In genomic region chr7:44581426-44581906, GRCh38 we compare ENCODE assay signal across 9 cellular contexts. TPM values are rescaled to one million over a fixed set of nuclear protein-coding genes. Genes with fewer than 3 reads are reported as not detected.
DNase-seq lines count a peak whose midpoint lies in the region; ATAC-seq and TF ChIP-seq lines count a peak whose summit lies in the region.
"Had no signal": no experiment of that assay in that cellular context is flagged by ENCODE, and none has a peak within 500 bp of the region (broad histone marks: within the 10 kb centered on the region; RNA-seq: fewer than 3 reads in every experiment).

No MANE protein-coding gene starts in this region.

- ATAC-seq in GM19452 (IDR thresholded peaks at IDR 0.05; ENCODE audit: unreplicated experiment), result peak; percentile 29
- peak; percentile 34 for ATAC-seq in HG03460 (IDR thresholded peaks at IDR 0.05; ENCODE audit: unreplicated experiment)
- ATAC-seq in mucosa of descending colon, result peak; percentile 66
- ATAC-seq in thoracic aorta (ENCODE audit: insufficient number of reproducible peaks, low FRiP score, low read depth), result no peak

- DNase-seq in COLO668 (lab: John Stamatoyannopoulos, UW; ENCODE audit: unreplicated experiment) (peak; percentile 58), mucosa of descending colon (peak; percentile 49 to 71 (median 66)), thoracic aorta (ENCODE audit: low spot score) (no peak), ecto neural progenitor cell (ENCODE audit: low spot score) (no peak)
- peak; percentile 22 for DNase-seq in activated CD4-positive, alpha-beta T cell treated with anti-CD3 and anti-CD28 coated beads for 1 hour

- H3K4me1 ChIP-seq in ectodermal cell (ENCODE audit: control insufficient read depth, insufficient read depth, low read length) (no peaks in the 10 kb centered on the region), mucosa of descending colon (ENCODE audit: low read depth) (peaks cover 13% of the 10 kb centered on the region), thoracic aorta (ENCODE audit: control insufficient read depth in 1 of 2, low read depth in 2 of 2) (peaks cover 14 to 24% of the 10 kb centered on the region in 2 donors)

- intact Hi-C loops in mucosa of descending colon (cut with DNase I, micrococcal nuclease), result loop anchor here in 1 of 2 donors (10.0 kb wide), 1 partner anchor 263 kb away; the partner anchor contains the start of gene H2AZ2

- H3K9me3 ChIP-seq in ectodermal cell (ENCODE audit: control insufficient read depth, low read length), result no peaks in the 10 kb centered on the region
- H3K9me3 ChIP-seq in mucosa of descending colon, result no peaks in the 10 kb centered on the region
- H3K9me3 ChIP-seq in thoracic aorta, result no peaks in the 10 kb centered on the region

- H3K27me3 ChIP-seq in ectodermal cell (ENCODE audit: control insufficient read depth, insufficient read depth, low read length, poor library complexity, severe bottlenecking) (peaks cover 4% of the 10 kb centered on the region), thoracic aorta (replicated peaks; ENCODE audit: insufficient read depth) (no peaks in the 10 kb centered on the region)

- 19 to 23% methylated on average over 28 of the region's 28 CpGs for WGBS in ectodermal cell, 2 experiments

- H3K4me3 ChIP-seq in ectodermal cell (ENCODE audit: insufficient read depth, low read depth, low read length) (peak overlapping the region; percentile 97), mucosa of descending colon (peak overlapping the region; percentile 58), thoracic aorta (peak overlapping the region; percentile 90)

- H3K27ac ChIP-seq in ectodermal cell (ENCODE audit: insufficient read depth, low read depth, low read length, poor library complexity, severe bottlenecking) (peak overlapping the region; percentile 48), thoracic aorta (peak overlapping the region; percentile 99)

- TF ChIP-seq CTCF in mucosa of descending colon (IDR thresholded peaks at IDR 0.05), result no peak
- TF ChIP-seq CTCF in thoracic aorta (IDR thresholded peaks at IDR 0.05), result no peak

- H3K36me3 ChIP-seq in ectodermal cell (ENCODE audit: control insufficient read depth, insufficient read depth, low read length) (peaks cover 17% of the 10 kb centered on the region), mucosa of descending colon (ENCODE audit: low read depth) (peaks cover 5% of the 10 kb centered on the region), thoracic aorta (peaks cover 18% of the 10 kb centered on the region)

RNA-seq across cellular contexts. Expression of gene TMED4, which starts 0.6 kb away (rescaled TPM):
- polyA plus RNA-seq in ectodermal cell (2013, experiment 1 of 4), result 105 TPM
- polyA plus RNA-seq in ectodermal cell (2013, experiment 2 of 4), result 110 TPM
- 90.0 TPM for polyA plus RNA-seq in ectodermal cell (2013, experiment 3 of 4)
- polyA plus RNA-seq in ectodermal cell (2013, experiment 4 of 4), result 102 TPM
- total RNA-seq in mucosa of descending colon (10 to 100 TPM; 76.7 to 93.3 (median 84.9) TPM), thoracic aorta (100 to 1,000 TPM in 1 of 2 donors, 10 to 100 TPM in 1; 88.2 to 187 TPM)

RNA-seq across cellular contexts. Expression of gene DDX56, which starts 7.8 kb away (rescaled TPM):
- 80.0 TPM for polyA plus RNA-seq in ectodermal cell (2013, experiment 1 of 4)
- polyA plus RNA-seq in ectodermal cell (2013, experiment 2 of 4), result 82.4 TPM
- 55.7 TPM for polyA plus RNA-seq in ectodermal cell (2013, experiment 3 of 4)
- polyA plus RNA-seq in ectodermal cell (2013, experiment 4 of 4), result 71.8 TPM
- total RNA-seq in mucosa of descending colon (10 to 100 TPM; 50.7 to 60.6 (median 60.0) TPM), thoracic aorta (10 to 100 TPM; 47.4 to 79.2 TPM)

RNA-seq across cellular contexts. Expression of gene OGDH, which starts 25.0 kb away (rescaled TPM):
- 83.9 TPM for polyA plus RNA-seq in ectodermal cell (2013, experiment 1 of 4)
- 85.1 TPM for polyA plus RNA-seq in ectodermal cell (2013, experiment 2 of 4)
- 51.5 TPM for polyA plus RNA-seq in ectodermal cell (2013, experiment 3 of 4)
- polyA plus RNA-seq in ectodermal cell (2013, experiment 4 of 4), result 55.7 TPM
- 100 to 1,000 TPM; 141 to 186 (median 159) TPM for total RNA-seq in mucosa of descending colon
- total RNA-seq in thoracic aorta, result 10 to 100 TPM; 80.8 to 99.2 TPM

RNA-seq across cellular contexts. Expression of gene NPC1L1, which starts 40.3 kb away (rescaled TPM):
- polyA plus RNA-seq in ectodermal cell (2013, experiment 1 of 4), result 0.48 TPM
- 0.28 TPM for polyA plus RNA-seq in ectodermal cell (2013, experiment 2 of 4)
- 0.32 TPM for polyA plus RNA-seq in ectodermal cell (2013, experiment 3 of 4)
- polyA plus RNA-seq in ectodermal cell (2013, experiment 4 of 4), result 0.20 TPM
- total RNA-seq in mucosa of descending colon, result under 1 TPM in 2 of 3 donors, not detected in 1; 0.12 to 0.82 TPM
- total RNA-seq in thoracic aorta, result 1 to 10 TPM in 1 of 2 donors, under 1 TPM in 1; 0.85 to 2.2 TPM
- total RNA-seq: SK-MEL-5 had no signal

Comparison
In these comparisons a context has a peak if more than half of its experiments do, and no peak if none do; other contexts are left out.
1. DNase-seq: peak in COLO668 (single experiment), activated CD4-positive, alpha-beta T cell treated with anti-CD3 and anti-CD28 coated beads for 1 hour (single experiment) and mucosa of descending colon (3 of 3); none in thoracic aorta (single experiment) and ecto neural progenitor cell (single experiment).
2. Peak in every context shown above with its lines, with median percentiles within 50 percentile points of each other: H3K4me3 ChIP-seq.